Comparison of ENCODE assay signal across 1 cellular context in the genomic region with DNA sequence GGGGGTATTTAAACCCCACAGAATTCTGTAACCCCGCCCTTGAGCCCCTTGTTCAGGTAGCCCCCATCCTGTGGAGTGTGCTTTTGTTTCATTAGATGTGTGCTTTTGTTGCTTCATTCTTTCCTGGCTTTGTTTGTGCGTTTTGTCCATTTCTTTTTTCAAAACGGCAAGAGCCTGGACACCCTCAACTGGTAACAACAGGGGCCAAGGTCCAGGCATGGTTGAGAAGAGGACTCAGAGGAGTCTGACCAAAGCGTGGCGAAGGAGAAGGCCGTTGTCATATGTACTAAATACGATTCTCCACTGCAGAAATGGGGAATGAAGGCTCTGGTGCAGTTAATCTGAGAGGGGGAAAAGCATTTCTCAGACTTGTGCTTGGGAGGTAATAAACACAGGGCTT.
TF ChIP-seq lines count a peak whose summit lies in the region.

No MANE protein-coding gene starts in this region.

TF ChIP-seq in H1, 55 proteins besides CTCF, POLR2A, EP300 and RAD21:
- TF ChIP-seq ZNF274 (IDR thresholded peaks at IDR 0.05; ENCODE audit: borderline replicate concordance, extremely low read depth, low read length) (no peak), NANOG (IDR thresholded peaks at IDR 0.05; ENCODE audit: insufficient read depth, low read depth, low read length, poor library complexity, severe bottlenecking) (no peak), POU5F1 (IDR thresholded peaks at IDR 0.05; ENCODE audit: low read depth, low read length) (no peak), SIX5 (IDR thresholded peaks at IDR 0.05; ENCODE audit: low read depth, low read length) (no peak), YY1 (IDR thresholded peaks at IDR 0.05; ENCODE audit: low read depth, low read length) (no peak), EZH2 (IDR thresholded peaks at IDR 0.05; ENCODE audit: low read depth, low read length, severe bottlenecking) (no peak), CHD2 (IDR thresholded peaks at IDR 0.05; ENCODE audit: low read length) (no peak), HDAC6 (IDR thresholded peaks at IDR 0.05; ENCODE audit: low read depth, low read length) (no peak), SP4 (IDR thresholded peaks at IDR 0.05; ENCODE audit: low read length) (no peak), RXRA (IDR thresholded peaks at IDR 0.05; ENCODE audit: insufficient read depth, low read depth, low read length) (no peak), CHD1 (IDR thresholded peaks at IDR 0.05; ENCODE audit: low read depth, low read length) (no peak), ATF2 (IDR thresholded peaks at IDR 0.05; ENCODE audit: low read length) (no peak), SRF (IDR thresholded peaks at IDR 0.05; ENCODE audit: low read depth, low read length) (no peak), RBBP5 (IDR thresholded peaks at IDR 0.05; ENCODE audit: borderline replicate concordance, low read depth, low read length) (no peak)
- TF ChIP-seq, protein P1, sequence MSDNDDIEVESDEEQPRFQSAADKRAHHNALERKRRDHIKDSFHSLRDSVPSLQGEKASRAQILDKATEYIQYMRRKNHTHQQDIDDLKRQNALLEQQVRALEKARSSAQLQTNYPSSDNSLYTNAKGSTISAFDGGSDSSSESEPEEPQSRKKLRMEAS (IDR thresholded peaks at IDR 0.05): no peak
- TF ChIP-seq, protein P2, sequence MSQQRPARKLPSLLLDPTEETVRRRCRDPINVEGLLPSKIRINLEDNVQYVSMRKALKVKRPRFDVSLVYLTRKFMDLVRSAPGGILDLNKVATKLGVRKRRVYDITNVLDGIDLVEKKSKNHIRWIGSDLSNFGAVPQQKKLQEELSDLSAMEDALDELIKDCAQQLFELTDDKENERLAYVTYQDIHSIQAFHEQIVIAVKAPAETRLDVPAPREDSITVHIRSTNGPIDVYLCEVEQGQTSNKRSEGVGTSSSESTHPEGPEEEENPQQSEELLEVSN (IDR thresholded peaks at IDR 0.05): no peak
